In the genomic region with DNA sequence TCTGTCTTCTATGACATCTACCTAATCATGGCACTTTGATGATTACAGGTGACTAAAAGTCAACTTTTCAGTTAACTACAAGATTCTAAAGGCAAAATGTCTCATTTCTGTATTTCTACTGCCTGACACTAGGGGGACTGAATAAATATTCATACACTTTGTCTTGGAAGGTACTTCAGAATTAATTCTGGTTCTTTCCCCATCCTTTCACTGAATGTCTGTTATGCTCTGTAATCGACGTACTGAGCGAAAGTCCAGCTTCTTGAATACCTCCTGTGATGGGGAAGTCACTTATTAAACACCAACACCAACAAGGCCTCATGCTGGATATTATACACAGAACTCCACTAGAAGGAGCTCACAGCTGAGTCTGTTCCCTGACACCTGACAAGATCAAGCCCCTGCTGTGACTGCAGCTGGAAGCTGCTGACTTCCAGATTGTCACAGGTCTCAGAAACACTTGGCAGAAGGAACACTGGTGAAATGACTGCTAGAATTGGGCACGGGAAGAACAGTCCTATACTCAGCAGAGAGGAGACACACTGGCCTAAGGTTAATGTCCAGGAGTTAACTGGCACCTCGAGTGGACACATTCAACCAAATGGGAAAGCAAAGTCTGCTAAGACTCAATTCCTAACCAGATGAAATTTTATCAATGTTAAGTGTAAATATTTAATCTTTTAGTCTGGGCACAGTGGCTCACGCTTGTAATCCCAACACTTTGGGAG, we compare ENCODE assay signal across 1 cellular context.
TF ChIP-seq lines count a peak whose summit lies in the region.

No MANE protein-coding gene starts in this region.

TF ChIP-seq in liver, 16 proteins besides CTCF, POLR2A, EP300 and RAD21 (continued from another document):
- TF ChIP-seq, protein P1, sequence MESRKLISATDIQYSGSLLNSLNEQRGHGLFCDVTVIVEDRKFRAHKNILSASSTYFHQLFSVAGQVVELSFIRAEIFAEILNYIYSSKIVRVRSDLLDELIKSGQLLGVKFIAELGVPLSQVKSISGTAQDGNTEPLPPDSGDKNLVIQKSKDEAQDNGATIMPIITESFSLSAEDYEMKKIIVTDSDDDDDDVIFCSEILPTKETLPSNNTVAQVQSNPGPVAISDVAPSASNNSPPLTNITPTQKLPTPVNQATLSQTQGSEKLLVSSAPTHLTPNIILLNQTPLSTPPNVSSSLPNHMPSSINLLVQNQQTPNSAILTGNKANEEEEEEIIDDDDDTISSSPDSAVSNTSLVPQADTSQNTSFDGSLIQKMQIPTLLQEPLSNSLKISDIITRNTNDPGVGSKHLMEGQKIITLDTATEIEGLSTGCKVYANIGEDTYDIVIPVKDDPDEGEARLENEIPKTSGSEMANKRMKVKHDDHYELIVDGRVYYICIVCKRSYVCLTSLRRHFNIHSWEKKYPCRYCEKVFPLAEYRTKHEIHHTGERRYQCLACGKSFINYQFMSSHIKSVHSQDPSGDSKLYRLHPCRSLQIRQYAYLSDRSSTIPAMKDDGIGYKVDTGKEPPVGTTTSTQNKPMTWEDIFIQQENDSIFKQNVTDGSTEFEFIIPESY (IDR thresholded peaks at IDR 0.05), result no peak
- TF ChIP-seq GABPA (IDR thresholded peaks at IDR 0.05 in 1 of 2, conservative IDR thresholded peaks at IDR 0.05 in 1 of 2), result no peak
